Comparison of ENCODE assay signal across 8 cellular contexts in the genomic region with DNA sequence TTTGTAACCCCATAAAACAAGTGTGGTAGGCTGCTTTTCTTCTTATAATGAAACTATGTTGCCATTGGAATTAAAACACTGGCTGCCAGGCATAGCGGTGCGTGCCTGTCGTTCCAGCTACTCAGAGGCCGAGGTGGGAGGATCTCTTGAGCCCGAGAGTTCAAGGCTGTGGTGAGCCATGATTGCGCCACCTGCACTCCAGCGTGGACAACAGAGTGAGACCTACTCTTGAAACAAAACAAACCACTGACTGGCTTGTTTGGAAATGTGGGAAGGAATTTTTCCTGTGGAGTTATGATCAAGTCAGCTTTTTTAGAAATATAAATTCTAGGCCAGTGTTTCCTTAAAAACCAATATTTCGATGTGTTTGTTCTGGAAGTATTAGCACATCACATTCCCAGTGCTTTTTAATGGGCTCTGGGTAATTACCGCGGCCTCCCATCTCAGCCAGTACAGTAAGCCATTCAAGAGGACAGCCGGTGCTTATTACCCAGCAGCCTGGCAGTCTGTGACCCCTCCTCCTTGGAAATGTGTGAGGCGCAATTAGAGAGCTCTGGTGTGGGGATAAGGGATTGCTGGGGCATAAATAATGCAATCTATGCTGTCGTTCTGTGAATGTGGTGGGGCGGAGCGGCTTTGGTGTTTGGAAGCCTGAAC. TPM values are rescaled to one million over a fixed set of nuclear protein-coding genes. Genes with fewer than 3 reads are reported as not detected.
DNase-seq lines count a peak whose midpoint lies in the region; TF ChIP-seq lines count a peak whose summit lies in the region.

No MANE protein-coding gene starts in this region.

- H3K4me3 ChIP-seq in dorsolateral prefrontal cortex (peak overlapping the region in 9 of 59 donors; percentile 1 to 23 (median 15)), OCI-LY7 (ENCODE audit: low read depth, low read length, poor library complexity, severe bottlenecking) (no peak overlapping the region)

- no peak overlapping the region for H3K4me3 Mint-ChIP-seq in activated naive CD4-positive, alpha-beta T cell treated with anti-CD3 and anti-CD28 coated beads for 36 hours
- H3K4me3 Mint-ChIP-seq in immature natural killer cell = no peak overlapping the region

- in situ Hi-C loops in G401 (cut with HindIII; ENCODE audit: low sequenced_read_pairs) = no loop called here

- H4K20me1 ChIP-seq in OCI-LY7 (ENCODE audit: insufficient read depth, low read length) = peaks cover 16% of the 10 kb centered on the region; the same call in 1 of the 2 replicates

- POLR2A ChIA-PET in OCI-LY7 (lab: Charles Lee) = interaction anchor here (0.7 kb wide), 1 partner anchor 166 kb away, joined by 6 read pairs; no protein-coding TSS in a partner anchor

- no peaks in the 10 kb centered on the region for H3K9me3 Mint-ChIP-seq in activated naive CD4-positive, alpha-beta T cell treated with anti-CD3 and anti-CD28 coated beads for 36 hours
- no peaks in the 10 kb centered on the region for H3K9me3 Mint-ChIP-seq in immature natural killer cell

- no peaks in the 10 kb centered on the region for H3K27me3 Mint-ChIP-seq in activated naive CD4-positive, alpha-beta T cell treated with anti-CD3 and anti-CD28 coated beads for 36 hours (ENCODE audit: low read depth)
- peaks cover 2 to 9% (median 6%) of the 10 kb centered on the region in 3 donors for H3K27me3 Mint-ChIP-seq in immature natural killer cell (ENCODE audit: low read depth in 3 of 3)

- H3K27ac ChIP-seq in dorsolateral prefrontal cortex (peak overlapping the region in 47 of 59 donors; percentile 0 to 79 (median 47)), OCI-LY7 (ENCODE audit: low read depth, low read length, poor library complexity, severe bottlenecking) (no peak overlapping the region)

- no peaks in the 10 kb centered on the region for H3K9me2 ChIP-seq in OCI-LY7 (ENCODE audit: insufficient read depth, low read length)

- H3K79me2 ChIP-seq in OCI-LY7 (ENCODE audit: insufficient read depth, low read depth, low read length) = peaks cover 97% of the 10 kb centered on the region

- H3K36me3 ChIP-seq in OCI-LY7 (ENCODE audit: insufficient read depth, low read length) = peaks cover 60% of the 10 kb centered on the region

- no TSS peak for BruUV-seq in OCI-LY7 (replicated peaks; lab: Mats Ljungman, UMichigan)

- DNase-seq in G401 (ENCODE audit: low spot score) (peak; percentile 86), NCI-H510A treated with DMSO at 0.1 percent for 48 hours (lab: John Stamatoyannopoulos, UW) (peak; percentile 57), dorsolateral prefrontal cortex (peak in 2 of 10 donors; percentile 40 to 63), mucosa of gallbladder (ENCODE audit: low spot score) (peak; percentile 67), GM19240 (ENCODE audit: insufficient read length, low spot score) (no peak), OCI-LY7 (ENCODE audit: low spot score) (no peak), immature natural killer cell (no peak)
- DNase-seq in activated naive CD4-positive, alpha-beta T cell treated with anti-CD3 and anti-CD28 coated beads for 36 hours = no peak

- TF ChIP-seq CTCF in dorsolateral prefrontal cortex (IDR thresholded peaks at IDR 0.05 in 54 of 56, conservative IDR thresholded peaks at IDR 0.05 in 2 of 56; ENCODE audit: low read depth in 1 of 56, partially characterized antibody in 56 of 56) (no peak), OCI-LY7 (conservative IDR thresholded peaks at IDR 0.05; ENCODE audit: low read length) (no peak)

- intact Hi-C loops in dorsolateral prefrontal cortex (cut with DNase I) (no loop called here), OCI-LY7 (cut with micrococcal nuclease; ENCODE audit: unreplicated experiment) (no loop called here)
- intact Hi-C loops in activated naive CD4-positive, alpha-beta T cell treated with anti-CD3 and anti-CD28 coated beads for 36 hours (cut with micrococcal nuclease) = no loop called here

- no peaks in the 10 kb centered on the region for H3K9me3 ChIP-seq in OCI-LY7 (ENCODE audit: low read length)

- H3K36me3 Mint-ChIP-seq in activated naive CD4-positive, alpha-beta T cell treated with anti-CD3 and anti-CD28 coated beads for 36 hours (ENCODE audit: low read depth) = peaks cover 5% of the 10 kb centered on the region
- H3K36me3 Mint-ChIP-seq in immature natural killer cell = peaks cover 0 to 11% (median 5%) of the 10 kb centered on the region in 3 donors

- peaks cover 33% of the 10 kb centered on the region for H3K4me1 ChIP-seq in OCI-LY7 (ENCODE audit: insufficient read depth, low read length, poor library complexity, severe bottlenecking)

- H3K27ac Mint-ChIP-seq in activated naive CD4-positive, alpha-beta T cell treated with anti-CD3 and anti-CD28 coated beads for 36 hours = no peak overlapping the region
- H3K27ac Mint-ChIP-seq in immature natural killer cell = no peak overlapping the region

- H3K4me1 Mint-ChIP-seq in activated naive CD4-positive, alpha-beta T cell treated with anti-CD3 and anti-CD28 coated beads for 36 hours (ENCODE audit: low read depth) = peaks cover 11% of the 10 kb centered on the region
- peaks cover 16 to 50% of the 10 kb centered on the region in 2 donors for H3K4me1 Mint-ChIP-seq in immature natural killer cell

- H3K27me3 ChIP-seq in dorsolateral prefrontal cortex = no peaks in the 10 kb centered on the region

- H2AFZ ChIP-seq in OCI-LY7 (ENCODE audit: low read length) = no peak overlapping the region

- H3K4me2 ChIP-seq in OCI-LY7 (ENCODE audit: low read length) = no peak overlapping the region

- CTCF ChIA-PET in activated naive CD4-positive, alpha-beta T cell treated with anti-CD3 and anti-CD28 coated beads for 36 hours (lab: Charles Lee) = no interaction called here
- CTCF ChIA-PET in OCI-LY7 (lab: Charles Lee; ENCODE audit: unreplicated experiment) = no interaction called here

RNA-seq across cellular contexts. Expression of a gene that starts 58.3 kb away (rescaled TPM):
- total RNA-seq in G401 (2014; rRNA removed; shearing (Covaris generic)) = 17.3 and 17.6 TPM in 2 replicates
- total RNA-seq in dorsolateral prefrontal cortex = 100 to 1,000 TPM in 2 of 120 experiments, 10 to 100 TPM in 118; 52.9 to 121 (median 72.5) TPM
- total RNA-seq in mucosa of gallbladder = 101 TPM
- 10 to 100 TPM; 18.3 to 19.1 TPM for total RNA-seq in activated naive CD4-positive, alpha-beta T cell treated with anti-CD3 and anti-CD28 coated beads for 36 hours
- total RNA-seq in OCI-LY7 (2014; rRNA removed; shearing (Covaris generic)) = 60.8 and 62.5 TPM in 2 replicates
- 88.3 and 92.6 TPM in 2 replicates for total RNA-seq in OCI-LY7 (2022)
- polyA plus RNA-seq in immature natural killer cell = 1 to 10 TPM; 2.1 to 7.8 (median 4.4) TPM

Comparison
In these comparisons a context has a peak if more than half of its experiments do, and no peak if none do; other contexts are left out.
1. DNase-seq: peak in G401 (single experiment), NCI-H510A treated with DMSO at 0.1 percent for 48 hours (single experiment) and mucosa of gallbladder (single experiment); none in activated naive CD4-positive, alpha-beta T cell treated with anti-CD3 and anti-CD28 coated beads for 36 hours (single experiment), GM19240 (single experiment), OCI-LY7 (single experiment) and immature natural killer cell (0 of 3).